9 cellular contexts compared by ENCODE assay signal in genomic region chr18:22349317-22349898, GRCh38.
DNase-seq lines count a peak whose midpoint lies in the region; ATAC-seq and TF ChIP-seq lines count a peak whose summit lies in the region.
"Had no signal": no experiment of that assay in that cellular context is flagged by ENCODE, and none has a peak within 500 bp of the region (broad histone marks: within the 10 kb centered on the region; RNA-seq: fewer than 3 reads in every experiment).

No MANE protein-coding gene starts in this region.

- ATAC-seq in T-helper 17 cell = no peak
- ATAC-seq in HG03457 (IDR thresholded peaks at IDR 0.05; ENCODE audit: unreplicated experiment) = no peak
- ATAC-seq in GM19035 (IDR thresholded peaks at IDR 0.05; ENCODE audit: unreplicated experiment) = no peak

- no peaks in the 10 kb centered on the region for H3K9me3 ChIP-seq in T-helper 17 cell (ENCODE audit: control insufficient read depth, low read length, poor library complexity, severe bottlenecking)

- H3K4me3 Mint-ChIP-seq in T-helper 17 cell = peak overlapping the region; percentile 75
- H3K4me3 Mint-ChIP-seq in neural crest cell = peak overlapping the region; percentile 74
- H3K4me3 Mint-ChIP-seq in activated T-helper 2 cell treated with anti-CD3 and anti-CD28 coated beads, Interferon-gamma antibody, Interleukin-2, Interleukin-4, amounts not matched to agents 10 μg/mL and 5 μg/mL and 100 μg/mL, durations not matched to agents 14 hours and 24 hours and 36 hours (ENCODE audit: low read depth) = no peak overlapping the region

- no peaks in the 10 kb centered on the region for H3K9me3 Mint-ChIP-seq in neural crest cell
- no peaks in the 10 kb centered on the region for H3K9me3 Mint-ChIP-seq in activated T-helper 2 cell treated with anti-CD3 and anti-CD28 coated beads, Interferon-gamma antibody, Interleukin-2, Interleukin-4, amounts not matched to agents 10 μg/mL and 5 μg/mL and 100 μg/mL, durations not matched to agents 14 hours and 24 hours and 36 hours

- peak overlapping the region; percentile 87 for H2AFZ ChIP-seq in ACC112 (ENCODE audit: low read length, unreplicated experiment)

- peaks cover 38% of the 10 kb centered on the region for H3K4me1 ChIP-seq in ACC112 (ENCODE audit: control insufficient read depth, insufficient read depth, low read length, unreplicated experiment)

- H3K79me2 ChIP-seq in ACC112 (ENCODE audit: control insufficient read depth, insufficient read depth, low read length, unreplicated experiment) = no peaks in the 10 kb centered on the region

- intact Hi-C loops in activated T-helper 2 cell treated with anti-CD3 and anti-CD28 coated beads, Interferon-gamma antibody, Interleukin-2, Interleukin-4, amounts not matched to agents 10 μg/mL and 5 μg/mL and 100 μg/mL, durations not matched to agents 14 hours and 24 hours and 36 hours (cut with micrococcal nuclease) = loop anchor here (2.0 kb wide), 1 partner anchor 179 kb away; no protein-coding TSS in a partner anchor

- no peak for DNase-seq in T-helper 17 cell
- peak in 1 of 2 donors; percentile 8 for DNase-seq in foreskin fibroblast
- no peak for DNase-seq in neural crest cell (ENCODE audit: low read depth, low spot score)
- no peak for DNase-seq in NCI-H1048 (lab: John Stamatoyannopoulos, UW)
- no peak for DNase-seq in activated T-helper 2 cell treated with anti-CD3 and anti-CD28 coated beads, Interferon-gamma antibody, Interleukin-2, Interleukin-4, amounts not matched to agents 10 μg/mL and 5 μg/mL and 100 μg/mL, durations not matched to agents 14 hours and 24 hours and 36 hours (ENCODE audit: low spot score)
- DNase-seq: COR-L47 had no signal

- TF ChIP-seq CTCF in foreskin fibroblast (IDR thresholded peaks at IDR 0.05; ENCODE audit: low read depth, low read length) (no peak), neural crest cell (conservative IDR thresholded peaks at IDR 0.05) (no peak)

- H3K4me1 Mint-ChIP-seq in T-helper 17 cell (no peaks in the 10 kb centered on the region), neural crest cell (peaks cover 40% of the 10 kb centered on the region)
- H3K4me1 Mint-ChIP-seq in activated T-helper 2 cell treated with anti-CD3 and anti-CD28 coated beads, Interferon-gamma antibody, Interleukin-2, Interleukin-4, amounts not matched to agents 10 μg/mL and 5 μg/mL and 100 μg/mL, durations not matched to agents 14 hours and 24 hours and 36 hours (ENCODE audit: low read depth) = no peaks in the 10 kb centered on the region

- no peaks in the 10 kb centered on the region for H3K27me3 ChIP-seq in ACC112 (ENCODE audit: insufficient read depth, low read length)

- peak overlapping the region; percentile 95; the same call in 1 of the 2 replicates for H3K27ac ChIP-seq in ACC112 (ENCODE audit: low read depth, low read length)

- H3K27ac Mint-ChIP-seq in T-helper 17 cell (peak overlapping the region; percentile 19), neural crest cell (ENCODE audit: unreplicated experiment) (no peak overlapping the region)
- H3K27ac Mint-ChIP-seq in activated T-helper 2 cell treated with anti-CD3 and anti-CD28 coated beads, Interferon-gamma antibody, Interleukin-2, Interleukin-4, amounts not matched to agents 10 μg/mL and 5 μg/mL and 100 μg/mL, durations not matched to agents 14 hours and 24 hours and 36 hours = no peak overlapping the region

- peaks cover 32% of the 10 kb centered on the region for H3K27me3 Mint-ChIP-seq in T-helper 17 cell
- peaks cover 92% of the 10 kb centered on the region for H3K27me3 Mint-ChIP-seq in neural crest cell (ENCODE audit: low read depth)
- H3K27me3 Mint-ChIP-seq in activated T-helper 2 cell treated with anti-CD3 and anti-CD28 coated beads, Interferon-gamma antibody, Interleukin-2, Interleukin-4, amounts not matched to agents 10 μg/mL and 5 μg/mL and 100 μg/mL, durations not matched to agents 14 hours and 24 hours and 36 hours (ENCODE audit: low read depth) = peaks cover 43% of the 10 kb centered on the region

- H3K4me3 ChIP-seq in ACC112 (ENCODE audit: low read depth, low read length) (peak overlapping the region; percentile 85), foreskin fibroblast (ENCODE audit: low read depth in 1 of 2, low read length in 2 of 2) (peak overlapping the region; percentile 38 to 41)

- H3K36me3 Mint-ChIP-seq in T-helper 17 cell (ENCODE audit: low read depth) = no peaks in the 10 kb centered on the region
- no peaks in the 10 kb centered on the region for H3K36me3 Mint-ChIP-seq in neural crest cell (ENCODE audit: low read depth)
- no peaks in the 10 kb centered on the region for H3K36me3 Mint-ChIP-seq in activated T-helper 2 cell treated with anti-CD3 and anti-CD28 coated beads, Interferon-gamma antibody, Interleukin-2, Interleukin-4, amounts not matched to agents 10 μg/mL and 5 μg/mL and 100 μg/mL, durations not matched to agents 14 hours and 24 hours and 36 hours (ENCODE audit: low read depth)

- H3K36me3 ChIP-seq in ACC112 (ENCODE audit: insufficient read depth, low read length) = no peaks in the 10 kb centered on the region
